Comparison of ENCODE assay signal across 21 cellular contexts in genomic region chr13:97191615-97192014, GRCh38. TPM values are rescaled to one million over a fixed set of nuclear protein-coding genes. Genes with fewer than 3 reads are reported as not detected.
DNase-seq lines count a peak whose midpoint lies in the region; ATAC-seq and TF ChIP-seq lines count a peak whose summit lies in the region.
"Had no signal": no experiment of that assay in that cellular context is flagged by ENCODE, and none has a peak within 500 bp of the region (broad histone marks: within the 10 kb centered on the region; RNA-seq: fewer than 3 reads in every experiment).

No MANE protein-coding gene starts in this region.

- H3K79me2 ChIP-seq in hepatocyte: no peaks in the 10 kb centered on the region

- peaks cover 4% of the 10 kb centered on the region for H3K4me1 ChIP-seq in upper lobe of right lung
- no peaks in the 10 kb centered on the region for H3K4me1 ChIP-seq in hepatocyte (ENCODE audit: insufficient read depth)
- H3K4me1 ChIP-seq: A549, prostate gland had no signal

- H3K4me3 ChIP-seq in upper lobe of right lung: no peak overlapping the region
- no peak overlapping the region for H3K4me3 ChIP-seq in hepatocyte
- H3K4me3 ChIP-seq: A549, GM23338, prostate gland, SK-N-MC, transverse colon had no signal

- H3K27ac ChIP-seq in upper lobe of right lung (no peak overlapping the region), hepatocyte (no peak overlapping the region)
- H3K27ac ChIP-seq: A549, prostate gland, SK-N-MC, transverse colon had no signal

- no peak overlapping the region for H3K4me2 ChIP-seq in hepatocyte
- H3K4me2 ChIP-seq: A549, GM23338 had no signal

- no peak for ATAC-seq in GM18502 (IDR thresholded peaks at IDR 0.05; ENCODE audit: poor library complexity, unreplicated experiment)
- no peak for ATAC-seq in upper lobe of right lung
- ATAC-seq: A549; GM23338; HepG2; stimulated activated memory B cell treated with anti-CD40 and anti-IgM and Interleukin-4, amounts not matched to agents 10 μg/mL and 1 μg/mL and 100 μg/mL, for 72 hours had no signal

- DNase-seq in NCI-H1436 (lab: John Stamatoyannopoulos, UW) (peak; percentile 9), NCI-H1436 treated with DMSO at 0.1 percent for 48 hours (lab: John Stamatoyannopoulos, UW) (no peak), NCI-H524 treated with DMSO at 0.1 percent for 48 hours (lab: John Stamatoyannopoulos, UW) (peak; percentile 4), globus pallidus (ENCODE audit: low spot score) (peak; percentile 77), putamen (ENCODE audit: low spot score) (peak; percentile 73), upper lobe of right lung (no peak), hepatocyte (ENCODE audit: low spot score) (no peak)
- DNase-seq: activated CD4-positive, alpha-beta T cell treated with anti-CD3 and anti-CD28 coated beads for 48 hours; activated naive CD4-positive, alpha-beta T cell treated with anti-CD3 and anti-CD28 coated beads, Interleukin-2, amount 10 ng/mL, durations not matched to agents 7 days and 5 days; cortex of kidney; DND-41; naive B cell; stimulated activated CD4-positive, alpha-beta T cell treated with anti-CD3 and anti-CD28 coated beads, Interleukin-12 subunit alpha, Interleukin-12 subunit beta, amount 100 ng/mL, for 4 hours; transverse colon had no signal

- H3K9me2 ChIP-seq in hepatocyte (replicated peaks; ENCODE audit: insufficient read depth): no peaks in the 10 kb centered on the region

- no peaks in the 10 kb centered on the region for H3K27me3 ChIP-seq in upper lobe of right lung
- H3K27me3 ChIP-seq in hepatocyte: no peaks in the 10 kb centered on the region
- H3K27me3 ChIP-seq: transverse colon had no signal

- WGBS in hepatocyte (ENCODE audit: low lambda C conversion rate, missing lambda C conversion rate): 77% methylated on average over 2 of the region's 2 CpGs

- no peaks in the 10 kb centered on the region for H4K20me1 ChIP-seq in hepatocyte (ENCODE audit: insufficient read depth, poor library complexity, severe bottlenecking)

- H3K9me3 ChIP-seq in upper lobe of right lung (no peaks in the 10 kb centered on the region), hepatocyte (ENCODE audit: low read depth) (no peaks in the 10 kb centered on the region)
- H3K9me3 ChIP-seq: A549, prostate gland, transverse colon had no signal

- no peak overlapping the region for H2AFZ ChIP-seq in hepatocyte
- H2AFZ ChIP-seq: GM23338 had no signal

- TF ChIP-seq CTCF in upper lobe of right lung (IDR thresholded peaks at IDR 0.05) (no peak), hepatocyte (IDR thresholded peaks at IDR 0.05; ENCODE audit: poor library complexity) (no peak)

- intact Hi-C loops in upper lobe of right lung (cut with DNase I): no loop called here

- H3K36me3 ChIP-seq in upper lobe of right lung (no peaks in the 10 kb centered on the region), hepatocyte (replicated peaks; ENCODE audit: insufficient read depth, low read depth) (no peaks in the 10 kb centered on the region)
- H3K36me3 ChIP-seq: prostate gland, transverse colon had no signal

RNA-seq across cellular contexts. Expression of gene MBNL2, which starts 30.5 kb away (rescaled TPM):
- total RNA-seq in upper lobe of right lung (60.6 TPM), hepatocyte (96.8 and 97.9 TPM in 2 replicates)
- 27.4 and 33.8 TPM in 2 replicates for polyA plus RNA-seq in hepatocyte

Comparison
In these comparisons a context has a peak if more than half of its experiments do, and no peak if none do; other contexts are left out.
1. DNase-seq: peak in NCI-H1436 (single experiment), NCI-H524 treated with DMSO at 0.1 percent for 48 hours (single experiment), globus pallidus (single experiment) and putamen (single experiment); none in NCI-H1436 treated with DMSO at 0.1 percent for 48 hours (single experiment), upper lobe of right lung (single experiment) and hepatocyte (single experiment).